ENCODE assay signal across 26 cellular contexts in genomic region chr14:86601813-86602212, GRCh38.
"Had no signal": no experiment of that assay in that cellular context is flagged by ENCODE, and none has a peak within 500 bp of the region (broad histone marks: within the 10 kb centered on the region; RNA-seq: fewer than 3 reads in every experiment).

No MANE protein-coding gene starts in this region.

- H3K9me3 ChIP-seq: stomach, suprapubic skin, testis, thoracic aorta, thyroid gland, tibial artery, tibial nerve, transverse colon, upper lobe of left lung, upper lobe of right lung, uterus, vagina had no signal

- H3K27ac ChIP-seq: stomach, suprapubic skin, testis, thoracic aorta, thyroid gland, tibial artery, tibial nerve, transverse colon, upper lobe of left lung, upper lobe of right lung, uterus, vagina had no signal

- H3K4me1 ChIP-seq: stomach, suprapubic skin, testis, thyroid gland, tibial artery, tibial nerve, transverse colon, upper lobe of left lung, upper lobe of right lung, uterus, vagina had no signal

- H3K36me3 ChIP-seq: stomach, suprapubic skin, thoracic aorta, thyroid gland, tibial artery, tibial nerve, transverse colon, upper lobe of left lung, upper lobe of right lung, uterus, vagina had no signal

- H3K4me3 ChIP-seq: stomach, suprapubic skin, testis, thoracic aorta, thyroid gland, tibial artery, tibial nerve, transverse colon, upper lobe of left lung, upper lobe of right lung, uterus, vagina had no signal

- DNase-seq: stimulated activated CD4-positive, alpha-beta T cell treated with anti-CD3 and anti-CD28 coated beads, Interleukin-2, amount 100 ng/mL, for 48 hours; stimulated activated CD4-positive, alpha-beta T cell treated with anti-CD3 and anti-CD28 coated beads, Interleukin-4, amount 100 ng/mL, for 1 hour; stimulated activated CD4-positive, alpha-beta T cell treated with anti-CD3 and anti-CD28 coated beads, Interleukin-4, amount 100 ng/mL, for 24 hours; stimulated activated CD4-positive, alpha-beta T cell treated with anti-CD3 and anti-CD28 coated beads, Interleukin-4, amount 100 ng/mL, for 4 hours; stimulated activated CD8-positive, alpha-beta memory T cell treated with anti-CD3 and anti-CD28 coated beads, Interleukin-4, amount 100 ng/mL, for 48 hours; stimulated activated naive B cell treated with anti-CD40 and anti-IgM and Interleukin-4, amounts not matched to agents 10 μg/mL and 1 μg/mL and 100 μg/mL, for 72 hours; stimulated activated naive CD4-positive, alpha-beta T cell; stimulated activated naive CD4-positive, alpha-beta T cell treated with Interleukin-2 at 50 U/mL for 16 hours; stimulated activated naive CD8-positive, alpha-beta T cell treated with anti-CD3 and anti-CD28 coated beads, Interleukin-15, amount 100 ng/mL, for 72 hours; stimulated activated naive CD8-positive, alpha-beta T cell treated with anti-CD3 and anti-CD28 coated beads, Interleukin-15, Interleukin-2, amounts not matched to agents 100 U/mL and 50 U/mL, for 24 hours; stomach; substantia nigra; testis; thyroid gland; tibial artery; transverse colon; trophoblast cell; upper lobe of left lung; upper lobe of right lung; uterus had no signal

- H3K27me3 ChIP-seq: stomach, suprapubic skin, testis, thyroid gland, tibial artery, tibial nerve, transverse colon, upper lobe of left lung, upper lobe of right lung, uterus, vagina had no signal

- ATAC-seq: stimulated activated effector memory CD8-positive, alpha-beta T cell treated with anti-CD3 and anti-CD28 coated beads, Interleukin-12 subunit alpha, Interleukin-12 subunit beta, amount 100 ng/mL, for 72 hours; stimulated activated memory B cell treated with anti-CD40 and anti-IgM and Interleukin-4, amounts not matched to agents 10 μg/mL and 1 μg/mL and 100 μg/mL, for 72 hours; stimulated activated naive B cell treated with anti-CD40 and anti-IgM and Interleukin-4, amounts not matched to agents 10 μg/mL and 1 μg/mL and 100 μg/mL, for 72 hours; stimulated activated naive CD8-positive, alpha-beta T cell treated with anti-CD3 and anti-CD28 coated beads, Interleukin-15, amount 100 ng/mL, for 72 hours; stimulated activated naive CD8-positive, alpha-beta T cell treated with anti-CD3 and anti-CD28 coated beads, Interleukin-15, Interleukin-2, amounts not matched to agents 100 U/mL and 50 U/mL, for 24 hours; upper lobe of right lung had no signal
